In genomic region chrX:19840899-19841648, GRCh38 we compare ENCODE assay signal across 8 cellular contexts. TPM values are rescaled to one million over a fixed set of nuclear protein-coding genes. Genes with fewer than 3 reads are reported as not detected.
DNase-seq lines count a peak whose midpoint lies in the region; ATAC-seq, FAIRE-seq and TF ChIP-seq lines count a peak whose summit lies in the region.

No MANE protein-coding gene starts in this region.

- TF ChIP-seq RAD21 in K562 (CRISPR knock-in tag; conservative IDR thresholded peaks at IDR 0.05 in 1 of 2, IDR thresholded peaks at IDR 0.05 in 1 of 2), result no peak

- no peak for TF ChIP-seq CTCF in NB4 (IDR thresholded peaks at IDR 0.05; ENCODE audit: low read depth, low read length)
- no peak for TF ChIP-seq CTCF in K562 (IDR thresholded peaks at IDR 0.05 in 2 of 3, conservative IDR thresholded peaks at IDR 0.05 in 1 of 3; ENCODE audit: insufficient read depth in 2 of 3, low read depth in 1 of 3, low read length in 3 of 3)
- no peak for TF ChIP-seq CTCF in BE2C (IDR thresholded peaks at IDR 0.05; ENCODE audit: low read depth, low read length)
- TF ChIP-seq CTCF in D721Med (IDR thresholded peaks at IDR 0.05; ENCODE audit: insufficient read depth, missing control alignments), result no peak

- ATAC-seq in GM18511 (IDR thresholded peaks at IDR 0.05; ENCODE audit: unreplicated experiment), result peak; percentile 75
- ATAC-seq in HG02571 (IDR thresholded peaks at IDR 0.05; ENCODE audit: unreplicated experiment), result peak; percentile 48
- ATAC-seq in K562, result no peak; the same call in 1 of the 3 replicates
- no peak for ATAC-seq in sciatic nerve

- 10% methylated on average over 5 of the region's 5 CpGs for WGBS in K562 (ENCODE audit: insufficient coverage, low coverage, missing lambda C conversion rate)

- in situ Hi-C loops in K562 (cut with MboI), result no loop called here

- H3K27me3 ChIP-seq in K562 (ENCODE audit: control insufficient read depth in 2 of 2, insufficient read depth in 2 of 2, low read length in 2 of 2) (no peaks in the 10 kb centered on the region; a peak in 1 of 5 replicates), BE2C (no peaks in the 10 kb centered on the region)

- TF ChIP-seq POLR2A in NB4 (IDR thresholded peaks at IDR 0.05; ENCODE audit: extremely low read depth, insufficient read length) (no peak), K562 (conservative IDR thresholded peaks at IDR 0.05) (no peak)

- DNase-seq in NB4 (ENCODE audit: low read depth), result peak; percentile 82
- DNase-seq in K562 (ENCODE audit: extremely low read depth in 1 of 4, low spot score in 3 of 4), result peak in 2 of 4 experiments; percentile 7 to 37
- DNase-seq in BE2C, result no peak
- no peak for DNase-seq in D721Med (ENCODE audit: insufficient read length, low spot score)
- DNase-seq in sciatic nerve (ENCODE audit: low spot score), result no peak
- DNase-seq in occipital lobe (lab: John Stamatoyannopoulos, UW), result no peak

- no peaks in the 10 kb centered on the region for H3K79me2 ChIP-seq in K562 (ENCODE audit: control insufficient read depth, insufficient read depth, low read length)

- H3K9me3 ChIP-seq in K562 (replicated peaks; ENCODE audit: control insufficient read depth, insufficient read depth, low read depth, low read length), result no peaks in the 10 kb centered on the region
- H3K9me3 ChIP-seq in BE2C, result no peaks in the 10 kb centered on the region

- FAIRE-seq in K562 (lab: Jason Lieb, UNC) (no peak), D721Med (lab: Jason Lieb, UNC) (no peak)

- CTCF ChIA-PET in K562 (lab: Yijun Ruan, JAX; ENCODE audit: low intra/inter-chr PET ratio), result no interaction called here

- BruUV-seq in K562 (replicated peaks; lab: Mats Ljungman, UMichigan), result no TSS peak

- TF ChIP-seq EP300 in K562 (IDR thresholded peaks at IDR 0.05; ENCODE audit: low read length), result no peak

- no peak overlapping the region for H3K27ac ChIP-seq in K562 (ENCODE audit: extremely low read depth, low read depth, low read length)

- POLR2A ChIA-PET in K562 (lab: Yijun Ruan, JAX), result no interaction called here

- H3K9ac ChIP-seq in K562 (ENCODE audit: insufficient read depth in 1 of 2, low read depth in 2 of 2, low read length in 2 of 2), result no peak overlapping the region

- H3K4me3 ChIP-seq in NB4 (ENCODE audit: low read depth, low read length) (no peak overlapping the region), K562 (no peak overlapping the region), BE2C (ENCODE audit: low read depth, low read length) (no peak overlapping the region)

- H3K4me1 ChIP-seq in K562 (replicated peaks in 1 of 2; ENCODE audit: control insufficient read depth in 2 of 2, insufficient read depth in 2 of 2, low read length in 2 of 2) (no peaks in the 10 kb centered on the region; a peak in 2 of 5 replicates), BE2C (no peaks in the 10 kb centered on the region)

- H2AFZ ChIP-seq in K562 (ENCODE audit: low read depth, low read length), result peak overlapping the region; percentile 68

- no peaks in the 10 kb centered on the region for H4K20me1 ChIP-seq in K562 (replicated peaks; ENCODE audit: control insufficient read depth, insufficient read depth, low read length)

- no peak overlapping the region for H3K4me2 ChIP-seq in K562 (ENCODE audit: insufficient read depth, low read length)

- H3K36me3 ChIP-seq in K562 (ENCODE audit: control insufficient read depth, insufficient read depth, low read length) (no peaks in the 10 kb centered on the region), BE2C (no peaks in the 10 kb centered on the region)

- H3K9me1 ChIP-seq in K562 (ENCODE audit: control insufficient read depth, insufficient read depth, low read length), result no peaks in the 10 kb centered on the region

- intact Hi-C loops in K562 (cut with micrococcal nuclease), result no loop called here
- intact Hi-C loops in sciatic nerve (cut with DNase I), result no loop called here

TF ChIP-seq in K562, 482 proteins besides CTCF, POLR2A, EP300 and RAD21 (continues in another document):
- TF ChIP-seq SIX5 (IDR thresholded peaks at IDR 0.05; ENCODE audit: borderline replicate concordance in 1 of 2, insufficient read depth in 1 of 2, low read depth in 1 of 2, low read length in 2 of 2) (no peak), HMBOX1 (IDR thresholded peaks at IDR 0.05) (peak; percentile 60), ZBTB11 (CRISPR knock-in tag; IDR thresholded peaks at IDR 0.05) (no peak), MECOM (CRISPR knock-in tag; IDR thresholded peaks at IDR 0.05) (no peak), TEAD4 (IDR thresholded peaks at IDR 0.05; ENCODE audit: low read length) (peak; percentile 60; the same call in 1 of the 2 replicates), TEAD4 (CRISPR knock-in tag; IDR thresholded peaks at IDR 0.05; ENCODE audit: borderline replicate concordance) (no peak), RCOR1 (IDR thresholded peaks at IDR 0.05; ENCODE audit: borderline replicate concordance in 1 of 2, low read depth in 2 of 2, low read length in 2 of 2) (0 out of 4 replicates have a peak, but pooled peaks of 1 of the 2 experiments have one; percentile 28), CBFA2T3 (IDR thresholded peaks at IDR 0.05) (peak; percentile 9; the same call in 1 of the 2 replicates), GTF2F1 (IDR thresholded peaks at IDR 0.05; ENCODE audit: low read depth, low read length) (no peak), FOXP4 (CRISPR knock-in tag; IDR thresholded peaks at IDR 0.05; ENCODE audit: borderline replicate concordance) (no peak)

RNA-seq across cellular contexts. Expression of gene SH3KBP1, which starts 46.3 kb away (rescaled TPM):
- total RNA-seq in K562 (2011; cell fraction: chromatin; rRNA removed; ENCODE audit: low replicate concordance), result 0.79 and 3.5 TPM in 2 replicates
- 0.17 and 1.4 TPM in 2 replicates for total RNA-seq in K562 (2011; cell fraction: nucleolus; rRNA removed)
- total RNA-seq in K562 (2011; cell fraction: nucleoplasm; rRNA removed), result 0.61 and 1.6 TPM in 2 replicates
- total RNA-seq in K562 (2014; rRNA removed) (0.65 and 1.5 TPM in 2 replicates), K562 (2014; rRNA removed; fragmentation: Illumina TruSeq; extraction: Trizol) (0.80 and 1.2 TPM in 2 replicates), K562 (2015; rRNA removed; fragmentation: Illumina TruSeq; extraction: Trizol) (1.4 and 1.6 TPM in 2 replicates), K562 (2021) (1.1 and 1.5 TPM in 2 replicates), sciatic nerve (36.3 TPM), occipital lobe (16.4 TPM)
- polyA plus RNA-seq in K562 (2011; rRNA removed) (0.54 and 0.75 TPM in 2 replicates), K562 (2014; fragmentation: Illumina TruSeq; extraction: Trizol) (1.0 and 1.5 TPM in 2 replicates), K562 (2014; fragmentation: Nextera tagmentation; extraction: Ambion mirVana) (under 1 TPM; 0.10 to 0.14 TPM), K562 (2014; rRNA removed) (0.91 and 1.4 TPM in 2 replicates)
- 0.19 and 0.31 TPM in 2 replicates for polyA plus RNA-seq in K562 (2011; cell fraction: cytosol; rRNA removed)
- 0.49 and 0.54 TPM in 2 replicates for polyA plus RNA-seq in K562 (2011; cell fraction: nucleus; rRNA removed)
- 1.8 and 4.0 TPM in 2 replicates for polyA plus RNA-seq in K562 (2012)
- 1.9 TPM in 2 replicates for polyA minus RNA-seq in K562 (2011; rRNA and poly(A)+ RNA removed)
- polyA minus RNA-seq in K562 (2011; cell fraction: cytosol; rRNA and poly(A)+ RNA removed), result 1.4 and 1.9 TPM in 2 replicates
- polyA minus RNA-seq in K562 (2011; cell fraction: nucleus; rRNA and poly(A)+ RNA removed), result 0.13 and 0.67 TPM in 2 replicates
- polyA plus RNA-seq in BE2C (2012; ENCODE audit: insufficient read depth, insufficient read length, low read depth), result 8.1 TPM

Comparison
In these comparisons a context has a peak if more than half of its experiments do, and no peak if none do; other contexts are left out.
1. ATAC-seq: peak in GM18511 (single experiment) and HG02571 (single experiment); none in K562 (single experiment) and sciatic nerve (single experiment).